ENCODE assay signal across 8 cellular contexts in the genomic region with DNA sequence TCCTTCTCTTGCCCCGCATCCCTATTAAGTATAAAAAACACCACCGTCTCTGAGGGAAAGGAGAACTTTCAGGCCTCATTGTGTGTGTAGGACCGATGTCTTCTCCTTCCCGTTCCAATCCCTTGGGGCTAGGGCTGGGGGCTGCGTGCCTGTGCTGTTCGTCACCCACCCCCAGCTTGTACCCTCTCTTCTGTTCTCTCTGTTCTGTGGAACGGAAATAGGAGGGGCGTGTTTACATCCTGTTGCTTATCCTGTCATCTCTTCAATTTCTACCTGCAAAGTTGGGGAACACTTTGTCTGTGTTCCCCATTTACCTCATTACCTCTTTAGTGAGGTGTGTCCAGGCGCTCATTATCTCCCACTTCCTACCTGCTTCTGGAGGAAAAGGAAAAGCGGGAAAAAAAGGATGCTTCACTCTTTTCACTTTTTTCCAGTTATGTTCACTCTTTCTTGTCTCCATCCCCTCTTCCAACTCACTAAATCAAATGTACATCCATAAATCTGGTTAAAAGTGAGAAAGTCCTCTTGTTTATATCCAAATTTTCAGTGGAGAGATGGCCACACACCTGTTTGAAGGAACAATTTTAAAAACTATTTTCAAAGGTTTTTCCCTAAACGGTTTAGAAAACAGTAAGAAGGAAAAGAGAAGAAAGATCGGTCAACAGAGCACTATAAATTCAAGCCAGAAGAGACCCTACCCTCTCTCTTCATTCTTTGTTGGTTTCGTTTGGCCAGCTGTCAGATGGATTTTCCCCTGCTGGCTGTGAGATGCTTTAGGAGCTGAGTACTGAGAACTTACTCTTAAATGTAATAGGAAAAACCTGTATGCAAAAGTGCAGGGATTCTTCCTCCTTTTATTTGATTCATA. TPM values are rescaled to one million over a fixed set of nuclear protein-coding genes. Genes with fewer than 3 reads are reported as not detected.
DNase-seq lines count a peak whose midpoint lies in the region; ATAC-seq, FAIRE-seq and TF ChIP-seq lines count a peak whose summit lies in the region.

No MANE protein-coding gene starts in this region.

- peak overlapping the region; percentile 97 for H4K91ac ChIP-seq in mesenchymal stem cell (ENCODE audit: low read length)

- H3K27me3 ChIP-seq in mesenchymal stem cell (ENCODE audit: control insufficient read depth in 1 of 2, insufficient read depth in 1 of 2, low read length in 2 of 2) (no peaks in the 10 kb centered on the region), suprapubic skin (no peaks in the 10 kb centered on the region)

- peak overlapping the region; percentile 14 for H2AK5ac ChIP-seq in mesenchymal stem cell (ENCODE audit: low read length, severe bottlenecking)

- H3K4me3 ChIP-seq in A549 (peak overlapping the region; percentile 42), choroid plexus epithelial cell (ENCODE audit: low read depth, low read length) (peak overlapping the region; percentile 93), mesenchymal stem cell (ENCODE audit: insufficient read depth in 1 of 2, low read depth in 1 of 2, low read length in 2 of 2) (peak overlapping the region; percentile 31 to 98), suprapubic skin (peak overlapping the region; percentile 76)

- H3K4me3 Mint-ChIP-seq in IgD-negative memory B cell = peak overlapping the region; percentile 82 to 98 (median 97)

- no peak for TF ChIP-seq EP300 in A549 (IDR thresholded peaks at IDR 0.05)
- no peak for TF ChIP-seq EP300 in suprapubic skin (IDR thresholded peaks at IDR 0.05)

- peak overlapping the region; percentile 93 for H3K9ac ChIP-seq in mesenchymal stem cell (ENCODE audit: low read length)

- H3K9me3 ChIP-seq in A549 (no peaks in the 10 kb centered on the region), mesenchymal stem cell (ENCODE audit: control insufficient read depth, low read length) (no peaks in the 10 kb centered on the region), suprapubic skin (no peaks in the 10 kb centered on the region)

- H3K4me1 ChIP-seq in A549 (peaks cover 7% of the 10 kb centered on the region; the same call in 1 of the 3 replicates), mesenchymal stem cell (ENCODE audit: control insufficient read depth, insufficient read depth, low read depth, low read length) (peaks cover 12% of the 10 kb centered on the region), suprapubic skin (peaks cover 60% of the 10 kb centered on the region)

- WGBS in A549 (ENCODE audit: missing lambda C conversion rate) = 78% methylated on average over 13 of the region's 13 CpGs
- WGBS in mesenchymal stem cell = 34% methylated on average over 9 of the region's 13 CpGs
- WGBS in suprapubic skin = 8% methylated on average over 13 of the region's 13 CpGs

- H3K9me3 Mint-ChIP-seq in IgD-negative memory B cell = peaks cover 0 to 3% (median 0%) of the 10 kb centered on the region in 3 donors

- POLR2A ChIA-PET in A549 (lab: Yijun Ruan, JAX) = no interaction called here

- peak overlapping the region; percentile 35 to 85 for H3K4ac ChIP-seq in mesenchymal stem cell (ENCODE audit: low read depth in 1 of 2, low read length in 2 of 2)

- peak overlapping the region; percentile 97 for H4K8ac ChIP-seq in mesenchymal stem cell (ENCODE audit: low read length)

- TF ChIP-seq POLR2A in A549 (IDR thresholded peaks at IDR 0.05; ENCODE audit: low read length) (no peak), GM18951 (IDR thresholded peaks at IDR 0.05; ENCODE audit: extremely low read depth, insufficient read depth, insufficient read length) (peak; percentile 41), suprapubic skin (IDR thresholded peaks at IDR 0.05) (peak in 1 of 2 donors; percentile 43)

- in situ Hi-C loops in GM18951 (cut with MboI; ENCODE audit: low sequenced_read_pairs, unreplicated experiment) = no loop called here

- H3K27ac Mint-ChIP-seq in IgD-negative memory B cell = peak overlapping the region; percentile 76 to 99 (median 98)

- TF ChIP-seq CTCF in A549 (IDR thresholded peaks at IDR 0.05) (no peak), VCaP (conservative IDR thresholded peaks at IDR 0.05) (no peak), choroid plexus epithelial cell (conservative IDR thresholded peaks at IDR 0.05; ENCODE audit: low read depth, low read length) (peak; percentile 18), suprapubic skin (IDR thresholded peaks at IDR 0.05) (no peak)

- CTCF ChIA-PET in A549 (lab: Yijun Ruan, JAX) = interaction anchor here (0.9 to 24.2 kb wide), 4 partner anchors 14 to 105 kb away, joined by 4 to 566 read pairs (median 76); partner anchors contain the start of gene HJV

- no peaks in the 10 kb centered on the region for H3K79me1 ChIP-seq in mesenchymal stem cell (replicated peaks; ENCODE audit: low read length, poor library complexity, severe bottlenecking)

- peaks cover 33 to 41% (median 39%) of the 10 kb centered on the region in 3 donors for H3K4me1 Mint-ChIP-seq in IgD-negative memory B cell

- H3K36me3 ChIP-seq in mesenchymal stem cell (ENCODE audit: control insufficient read depth in 1 of 2, insufficient read depth in 2 of 2, low read depth in 1 of 2, low read length in 2 of 2) (peaks cover 12 to 27% of the 10 kb centered on the region in 2 experiments), suprapubic skin (peaks cover 33% of the 10 kb centered on the region)

- H3K14ac ChIP-seq in mesenchymal stem cell (ENCODE audit: low read length in 2 of 2) = peak overlapping the region in 1 of 2 experiments; percentile 82

- H3K27ac ChIP-seq in A549 = peak overlapping the region in 1 of 2 experiments; percentile 46; a peak in 2 of 6 replicates
- H3K27ac ChIP-seq in VCaP = peak overlapping the region; percentile 94
- H3K27ac ChIP-seq in mesenchymal stem cell (ENCODE audit: low read length, poor library complexity, severe bottlenecking) = peak overlapping the region; percentile 82
- peak overlapping the region; percentile 99 for H3K27ac ChIP-seq in suprapubic skin

- no peak for DNase-seq in A549 (ENCODE audit: low read depth in 1 of 2, low spot score in 1 of 2)
- DNase-seq in choroid plexus epithelial cell (ENCODE audit: low read depth) = no peak
- DNase-seq in mesenchymal stem cell = no peak
- DNase-seq in suprapubic skin (ENCODE audit: low spot score in 2 of 2) = peak; percentile 80 to 88

- H3K23ac ChIP-seq in mesenchymal stem cell (ENCODE audit: low read length in 2 of 2) = no peak overlapping the region

- H3K27me3 Mint-ChIP-seq in IgD-negative memory B cell = no peaks in the 10 kb centered on the region

- peak overlapping the region; percentile 90 for H2BK15ac ChIP-seq in mesenchymal stem cell (ENCODE audit: low read depth, poor library complexity, severe bottlenecking)

- H2BK5ac ChIP-seq in mesenchymal stem cell (ENCODE audit: low read depth, low read length, poor library complexity, severe bottlenecking) = peak overlapping the region; percentile 91

- H3K4me2 ChIP-seq in A549 = peak overlapping the region; percentile 83
- H3K4me2 ChIP-seq in mesenchymal stem cell (ENCODE audit: low read length, poor library complexity, severe bottlenecking) = peak overlapping the region; percentile 68

- H3K18ac ChIP-seq in mesenchymal stem cell (ENCODE audit: low read depth in 1 of 2, low read length in 2 of 2) = peak overlapping the region; percentile 89 to 94

- peak overlapping the region; percentile 69 to 94 for H2BK12ac ChIP-seq in mesenchymal stem cell (ENCODE audit: low read length in 2 of 2)

- H3K36me3 Mint-ChIP-seq in IgD-negative memory B cell = peaks cover 27% of the 10 kb centered on the region

- no peak overlapping the region for H2AFZ ChIP-seq in mesenchymal stem cell (ENCODE audit: low read depth, low read length)

- ATAC-seq in A549 (no peak; a peak in 1 of 6 replicates), HG03469 (IDR thresholded peaks at IDR 0.05; ENCODE audit: unreplicated experiment) (no peak)

- TF ChIP-seq RAD21 in A549 (conservative IDR thresholded peaks at IDR 0.05 in 1 of 2, IDR thresholded peaks at IDR 0.05 in 1 of 2) = no peak

- FAIRE-seq in A549 (lab: Jason Lieb, UNC) = no peak

- peak overlapping the region; percentile 50 for H2BK120ac ChIP-seq in mesenchymal stem cell (ENCODE audit: low read depth, low read length)

RNA-seq across cellular contexts. Expression of gene TXNIP, which starts 1.0 kb away (rescaled TPM):
- 3.1 and 3.3 TPM in 2 replicates for polyA plus RNA-seq in A549 (2011; rRNA removed)
- 0.06 and 0.08 TPM in 2 replicates for polyA plus RNA-seq in A549 (2012; cell fraction: cytosol; rRNA removed)
- 0.05 and 0.09 TPM in 2 replicates for polyA plus RNA-seq in A549 (2012; cell fraction: nucleus; rRNA removed)
- 0.05 to 0.11 TPM in 2 of 3 replicates, not detected in the other for polyA plus RNA-seq in A549 (2017; fragmentation: RNase III; extraction: RNeasy Plus Mini Kit Qiagen cat#74134 plus additional on column Dnase treatment)
- 4.3 and 4.7 TPM in 2 replicates for polyA minus RNA-seq in A549 (2011; rRNA and poly(A)+ RNA removed)
- polyA plus RNA-seq in IgD-negative memory B cell = 3,579 TPM
- polyA plus RNA-seq in mesenchymal stem cell (2013, experiment 1 of 2) = 161 TPM
- polyA plus RNA-seq in mesenchymal stem cell (2013, experiment 2 of 2) = 167 TPM
- total RNA-seq in suprapubic skin = 1,000 to 10,000 TPM; 2,326 to 8,649 (median 2,541) TPM

RNA-seq across cellular contexts. Expression of gene HJV, which starts 24.1 kb away (rescaled TPM):
- 0.07 TPM in 1 of 2 replicates, not detected in the other for polyA plus RNA-seq in A549 (2011; rRNA removed)
- not detected in 2 replicates for polyA plus RNA-seq in A549 (2012; cell fraction: cytosol; rRNA removed)
- polyA plus RNA-seq in A549 (2012; cell fraction: nucleus; rRNA removed) = not detected in 2 replicates
- polyA plus RNA-seq in A549 (2017; fragmentation: RNase III; extraction: RNeasy Plus Mini Kit Qiagen cat#74134 plus additional on column Dnase treatment) = not detected in 3 replicates
- not detected in 2 replicates for polyA minus RNA-seq in A549 (2011; rRNA and poly(A)+ RNA removed)
- polyA plus RNA-seq in IgD-negative memory B cell = not detected
- not detected for polyA plus RNA-seq in mesenchymal stem cell (2013, experiment 1 of 2)
- not detected for polyA plus RNA-seq in mesenchymal stem cell (2013, experiment 2 of 2)
- total RNA-seq in suprapubic skin = not detected

RNA-seq across cellular contexts. Expression of gene POLR3GL, which starts 32.9 kb away (rescaled TPM):
- polyA plus RNA-seq in A549 (2011; rRNA removed) (11.0 and 15.7 TPM in 2 replicates), A549 (2017; fragmentation: RNase III; extraction: RNeasy Plus Mini Kit Qiagen cat#74134 plus additional on column Dnase treatment) (11.0 to 14.3 TPM (median 12.6 TPM) in 3 replicates), IgD-negative memory B cell (64.0 TPM)
- 5.1 and 5.2 TPM in 2 replicates for polyA plus RNA-seq in A549 (2012; cell fraction: cytosol; rRNA removed)
- 2.3 and 2.6 TPM in 2 replicates for polyA plus RNA-seq in A549 (2012; cell fraction: nucleus; rRNA removed)
- polyA minus RNA-seq in A549 (2011; rRNA and poly(A)+ RNA removed) = 5.2 TPM in 2 replicates
- polyA plus RNA-seq in mesenchymal stem cell (2013, experiment 1 of 2) = 31.1 TPM
- 32.3 TPM for polyA plus RNA-seq in mesenchymal stem cell (2013, experiment 2 of 2)
- total RNA-seq in suprapubic skin = 10 to 100 TPM in 2 of 4 donors, 1 to 10 TPM in 2; 7.3 to 16.7 (median 11.9) TPM

RNA-seq across cellular contexts. Expression of gene ANKRD34A, which starts 33.0 kb away (rescaled TPM):
- polyA plus RNA-seq in A549 (2011; rRNA removed) = 0.30 and 0.34 TPM in 2 replicates
- 0.17 and 0.29 TPM in 2 replicates for polyA plus RNA-seq in A549 (2012; cell fraction: cytosol; rRNA removed)
- 0.50 and 0.79 TPM in 2 replicates for polyA plus RNA-seq in A549 (2012; cell fraction: nucleus; rRNA removed)
- 0.25 to 0.59 TPM (median 0.39 TPM) in 3 replicates for polyA plus RNA-seq in A549 (2017; fragmentation: RNase III; extraction: RNeasy Plus Mini Kit Qiagen cat#74134 plus additional on column Dnase treatment)
- polyA minus RNA-seq in A549 (2011; rRNA and poly(A)+ RNA removed) = 0.15 and 0.33 TPM in 2 replicates
- polyA plus RNA-seq in IgD-negative memory B cell = 0.64 TPM
- 4.4 TPM for polyA plus RNA-seq in mesenchymal stem cell (2013, experiment 1 of 2)
- 4.4 TPM for polyA plus RNA-seq in mesenchymal stem cell (2013, experiment 2 of 2)
- total RNA-seq in suprapubic skin = under 1 TPM in 3 of 4 donors, not detected in 1; 0.21 to 0.64 (median 0.45) TPM

RNA-seq across cellular contexts. Expression of gene LIX1L, which starts 39.6 kb away (rescaled TPM):
- polyA plus RNA-seq in A549 (2011; rRNA removed) (33.0 and 35.8 TPM in 2 replicates), A549 (2017; fragmentation: RNase III; extraction: RNeasy Plus Mini Kit Qiagen cat#74134 plus additional on column Dnase treatment) (8.6 to 10.5 TPM (median 10.1 TPM) in 3 replicates), IgD-negative memory B cell (12.8 TPM)
- 16.2 and 18.8 TPM in 2 replicates for polyA plus RNA-seq in A549 (2012; cell fraction: cytosol; rRNA removed)
- 6.8 and 10.8 TPM in 2 replicates for polyA plus RNA-seq in A549 (2012; cell fraction: nucleus; rRNA removed)
- 15.9 and 18.4 TPM in 2 replicates for polyA minus RNA-seq in A549 (2011; rRNA and poly(A)+ RNA removed)
- polyA plus RNA-seq in mesenchymal stem cell (2013, experiment 1 of 2) = 30.0 TPM
- 29.8 TPM for polyA plus RNA-seq in mesenchymal stem cell (2013, experiment 2 of 2)
- 10 to 100 TPM in 3 of 4 donors, 1 to 10 TPM in 1; 7.6 to 18.4 (median 11.3) TPM for total RNA-seq in suprapubic skin

Comparison
In these comparisons a context has a peak if more than half of its experiments do, and no peak if none do; other contexts are left out.
1. DNase-seq: peak in suprapubic skin (2 of 2); none in A549 (0 of 2), choroid plexus epithelial cell (single experiment) and mesenchymal stem cell (single experiment).
2. H3K4me3 ChIP-seq: peak in every context shown above with its lines; median percentile 93 in choroid plexus epithelial cell; 76 in suprapubic skin; 64 in mesenchymal stem cell; 42 in A549.
3. RNA of gene TXNIP, which starts 1.0 kb away (polyA plus RNA-seq): 3,579 TPM in IgD-negative memory B cell (single experiment); 0.05 to 3.3 TPM in A549; every median in the first group is over 100 times any median in the second.